ENCODE assay signal across 1 cellular context in the genomic region with DNA sequence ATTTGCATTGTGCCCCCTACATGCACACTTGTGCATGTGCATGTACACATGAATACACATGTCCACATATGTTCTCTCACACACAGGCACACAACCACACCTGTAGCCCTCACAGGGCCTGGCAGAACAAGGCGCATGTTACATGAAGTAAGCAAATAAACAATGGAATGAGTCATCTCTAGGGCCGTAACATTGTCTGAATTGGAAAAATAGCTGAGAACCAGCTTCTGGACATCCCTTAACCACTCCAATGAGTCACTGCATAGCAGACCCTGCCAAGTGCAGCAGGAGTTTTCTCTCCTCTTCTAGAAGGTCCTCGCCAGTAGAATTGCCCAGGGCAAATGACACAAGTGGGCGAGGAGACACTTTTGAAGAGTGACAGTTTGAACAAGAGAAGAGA.
A peak's percentile ranks its signal among the peaks of the same experiment; 100 is the strongest.
TF ChIP-seq lines count a peak whose summit lies in the region.

No MANE protein-coding gene starts in this region.

TF ChIP-seq in K562, 482 proteins besides CTCF, POLR2A, EP300 and RAD21 (continued from another document):
- TF ChIP-seq, protein P1, sequence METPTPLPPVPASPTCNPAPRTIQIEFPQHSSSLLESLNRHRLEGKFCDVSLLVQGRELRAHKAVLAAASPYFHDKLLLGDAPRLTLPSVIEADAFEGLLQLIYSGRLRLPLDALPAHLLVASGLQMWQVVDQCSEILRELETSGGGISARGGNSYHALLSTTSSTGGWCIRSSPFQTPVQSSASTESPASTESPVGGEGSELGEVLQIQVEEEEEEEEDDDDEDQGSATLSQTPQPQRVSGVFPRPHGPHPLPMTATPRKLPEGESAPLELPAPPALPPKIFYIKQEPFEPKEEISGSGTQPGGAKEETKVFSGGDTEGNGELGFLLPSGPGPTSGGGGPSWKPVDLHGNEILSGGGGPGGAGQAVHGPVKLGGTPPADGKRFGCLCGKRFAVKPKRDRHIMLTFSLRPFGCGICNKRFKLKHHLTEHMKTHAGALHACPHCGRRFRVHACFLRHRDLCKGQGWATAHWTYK (CRISPR knock-in tag; IDR thresholded peaks at IDR 0.05): no peak
- TF ChIP-seq KLF6 (CRISPR knock-in tag; IDR thresholded peaks at IDR 0.05; ENCODE audit: borderline replicate concordance) (no peak), FOXA3 (CRISPR knock-in tag; conservative IDR thresholded peaks at IDR 0.05 in 1 of 2, IDR thresholded peaks at IDR 0.05 in 1 of 2) (peak in 1 of 2 experiments; percentile 62; a peak in 1 of 4 replicates), CCAR2 (IDR thresholded peaks at IDR 0.05; ENCODE audit: low read depth, low read length) (no peak), TEAD2 (tag; IDR thresholded peaks at IDR 0.05) (no peak)
- TF ChIP-seq, protein P2, sequence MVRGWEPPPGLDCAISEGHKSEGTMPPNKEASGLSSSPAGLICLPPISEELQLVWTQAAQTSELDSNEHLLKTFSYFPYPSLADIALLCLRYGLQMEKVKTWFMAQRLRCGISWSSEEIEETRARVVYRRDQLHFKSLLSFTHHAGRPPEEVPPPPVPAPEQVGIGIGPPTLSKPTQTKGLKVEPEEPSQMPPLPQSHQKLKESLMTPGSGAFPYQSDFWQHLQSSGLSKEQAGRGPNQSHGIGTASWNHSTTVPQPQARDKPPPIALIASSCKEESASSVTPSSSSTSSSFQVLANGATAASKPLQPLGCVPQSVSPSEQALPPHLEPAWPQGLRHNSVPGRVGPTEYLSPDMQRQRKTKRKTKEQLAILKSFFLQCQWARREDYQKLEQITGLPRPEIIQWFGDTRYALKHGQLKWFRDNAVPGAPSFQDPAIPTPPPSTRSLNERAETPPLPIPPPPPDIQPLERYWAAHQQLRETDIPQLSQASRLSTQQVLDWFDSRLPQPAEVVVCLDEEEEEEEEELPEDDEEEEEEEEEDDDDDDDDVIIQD (CRISPR knock-in tag; IDR thresholded peaks at IDR 0.05): no peak
